ENCODE assay signal across 13 cellular contexts in genomic region chr16:20873331-20873730, GRCh38. TPM values are rescaled to one million over a fixed set of nuclear protein-coding genes. Genes with fewer than 3 reads are reported as not detected.
DNase-seq lines count a peak whose midpoint lies in the region; ATAC-seq and TF ChIP-seq lines count a peak whose summit lies in the region.
"Had no signal": no experiment of that assay in that cellular context is flagged by ENCODE, and none has a peak within 500 bp of the region (broad histone marks: within the 10 kb centered on the region; RNA-seq: fewer than 3 reads in every experiment).

No MANE protein-coding gene starts in this region.

- no peak for ATAC-seq in stimulated activated naive CD8-positive, alpha-beta T cell treated with anti-CD3 and anti-CD28 coated beads, Interleukin-15, amount 100 ng/mL, for 72 hours
- ATAC-seq in stimulated activated naive CD8-positive, alpha-beta T cell treated with anti-CD3 and anti-CD28 coated beads, Interleukin-15, Interleukin-2, amounts not matched to agents 100 U/mL and 50 U/mL, for 24 hours: no peak
- ATAC-seq in GM21825 (IDR thresholded peaks at IDR 0.05; ENCODE audit: unreplicated experiment): no peak

- no peak overlapping the region for H3K23ac ChIP-seq in mesendoderm (ENCODE audit: low read length)

- peaks cover 10% of the 10 kb centered on the region for H3K79me2 ChIP-seq in mesendoderm (ENCODE audit: control insufficient read depth, insufficient read depth, low read length)

- peaks cover 48% of the 10 kb centered on the region for H3K36me3 Mint-ChIP-seq in MCF 10A (ENCODE audit: insufficient read depth, unreplicated experiment)

- H3K27me3 ChIP-seq in ascending aorta (no peaks in the 10 kb centered on the region), mesendoderm (ENCODE audit: insufficient read depth, low read length, poor library complexity) (no peaks in the 10 kb centered on the region)
- H3K27me3 ChIP-seq: dorsolateral prefrontal cortex, MG63, tibial nerve had no signal

- POLR2A ChIA-PET in MCF 10A (lab: Yijun Ruan, JAX): interaction anchor here (2.7 to 13.3 kb wide), 2 partner anchors 22 to 28 kb away, joined by 11 to 343 read pairs; partner anchors contain the start of genes DCUN1D3 and LYRM1

- H3K4me1 ChIP-seq in ascending aorta (peaks cover 24 to 76% of the 10 kb centered on the region in 2 donors), mesendoderm (ENCODE audit: control insufficient read depth, low read depth, low read length) (peaks cover 23% of the 10 kb centered on the region)

- no peaks in the 10 kb centered on the region for H3K9me3 ChIP-seq in ascending aorta
- H3K9me3 ChIP-seq: MG63, tibial nerve had no signal

- TF ChIP-seq CTCF in ascending aorta (IDR thresholded peaks at IDR 0.05) (no peak), MCF 10A (IDR thresholded peaks at IDR 0.05; ENCODE audit: unreplicated experiment) (no peak)

- BruUV-seq in MCF 10A (replicated peaks; lab: Mats Ljungman, UMichigan): no TSS peak

- peaks cover 22% of the 10 kb centered on the region for H3K79me1 ChIP-seq in mesendoderm (ENCODE audit: low read length)

- H3K9me3 Mint-ChIP-seq in stimulated activated naive CD8-positive, alpha-beta T cell treated with anti-CD3 and anti-CD28 coated beads, Interleukin-15, amount 100 ng/mL, for 72 hours: no peaks in the 10 kb centered on the region
- H3K9me3 Mint-ChIP-seq in MCF 10A (ENCODE audit: unreplicated experiment): no peaks in the 10 kb centered on the region

- intact Hi-C loops in ascending aorta (cut with DNase I): no loop called here
- intact Hi-C loops in MCF 10A (cut with micrococcal nuclease): no loop called here

- H4K5ac ChIP-seq in mesendoderm (ENCODE audit: low read length): no peak overlapping the region

- WGBS in mesendoderm (ENCODE audit: extremely low coverage, insufficient coverage, low lambda C conversion rate): no CpG with 5 or more reads among the region's 3 CpGs

- H3K36me3 ChIP-seq in ascending aorta: no peaks in the 10 kb centered on the region
- H3K36me3 ChIP-seq in mesendoderm (ENCODE audit: control insufficient read depth, insufficient read depth, low read length): no peaks in the 10 kb centered on the region
- H3K36me3 ChIP-seq: tibial nerve had no signal

- no peaks in the 10 kb centered on the region for H3K27me3 Mint-ChIP-seq in stimulated activated naive CD8-positive, alpha-beta T cell treated with anti-CD3 and anti-CD28 coated beads, Interleukin-15, amount 100 ng/mL, for 72 hours
- H3K27me3 Mint-ChIP-seq in MCF 10A (ENCODE audit: insufficient read depth, unreplicated experiment): no peaks in the 10 kb centered on the region

- CTCF ChIA-PET in MCF 10A (lab: Yijun Ruan, JAX): interaction anchor here (0.6 to 1.6 kb wide), 4 partner anchors 9 to 229 kb away, joined by 3 to 5 read pairs (median 4); partner anchors contain the start of genes ERI2 and REXO5

- no peak overlapping the region for H3K9ac ChIP-seq in mesendoderm (ENCODE audit: low read length)

- no peak overlapping the region for H3K56ac ChIP-seq in mesendoderm (ENCODE audit: low read length)

- no peak overlapping the region for H3K4me3 ChIP-seq in ascending aorta
- H3K4me3 ChIP-seq in mesendoderm (ENCODE audit: low read length): no peak overlapping the region
- H3K4me3 ChIP-seq: dorsolateral prefrontal cortex, MG63, tibial nerve had no signal

- peak overlapping the region; percentile 81 to 82 for H3K27ac ChIP-seq in ascending aorta
- no peak overlapping the region for H3K27ac ChIP-seq in mesendoderm (ENCODE audit: low read depth, low read length)

- H3K4me3 Mint-ChIP-seq in stimulated activated naive CD8-positive, alpha-beta T cell treated with anti-CD3 and anti-CD28 coated beads, Interleukin-15, amount 100 ng/mL, for 72 hours: peak overlapping the region; percentile 59 to 70
- no peak overlapping the region for H3K4me3 Mint-ChIP-seq in MCF 10A (ENCODE audit: unreplicated experiment)

- H3K27ac Mint-ChIP-seq in stimulated activated naive CD8-positive, alpha-beta T cell treated with anti-CD3 and anti-CD28 coated beads, Interleukin-15, amount 100 ng/mL, for 72 hours: no peak overlapping the region
- no peak overlapping the region for H3K27ac Mint-ChIP-seq in MCF 10A (ENCODE audit: low read depth, unreplicated experiment)

- no peak overlapping the region for H3K4me2 ChIP-seq in mesendoderm (ENCODE audit: low read length)

- no peak overlapping the region for H4K8ac ChIP-seq in mesendoderm (ENCODE audit: low read depth, low read length)

- H3K4ac ChIP-seq in mesendoderm (ENCODE audit: low read depth, low read length): peak overlapping the region; percentile 75

- H2AK5ac ChIP-seq in mesendoderm (ENCODE audit: low read length): no peak overlapping the region

- no peak overlapping the region for H2BK5ac ChIP-seq in mesendoderm (ENCODE audit: low read length)

- no peak overlapping the region for H2BK120ac ChIP-seq in mesendoderm (ENCODE audit: low read depth, low read length)

- no peak for DNase-seq in stimulated activated naive CD8-positive, alpha-beta T cell treated with anti-CD3 and anti-CD28 coated beads, Interleukin-15, amount 100 ng/mL, for 72 hours
- no peak for DNase-seq in stimulated activated naive CD8-positive, alpha-beta T cell treated with anti-CD3 and anti-CD28 coated beads, Interleukin-15, Interleukin-2, amounts not matched to agents 100 U/mL and 50 U/mL, for 24 hours
- DNase-seq in ascending aorta (ENCODE audit: low spot score in 2 of 2): no peak
- peak; percentile 76 for DNase-seq in mesendoderm
- no peak for DNase-seq in MCF 10A (ENCODE audit: unreplicated experiment)
- no peak for DNase-seq in hippocampal formation (lab: John Stamatoyannopoulos, UW)
- no peak for DNase-seq in cerebellum (ENCODE audit: low spot score)
- DNase-seq: dorsolateral prefrontal cortex, MG63, NCI-H2107, Right ventricle myocardium superior had no signal

- H3K4me1 Mint-ChIP-seq in stimulated activated naive CD8-positive, alpha-beta T cell treated with anti-CD3 and anti-CD28 coated beads, Interleukin-15, amount 100 ng/mL, for 72 hours: peaks cover 75% of the 10 kb centered on the region
- H3K4me1 Mint-ChIP-seq in MCF 10A (ENCODE audit: insufficient read depth, unreplicated experiment): peaks cover 51% of the 10 kb centered on the region

- no peak overlapping the region for H2BK15ac ChIP-seq in mesendoderm (replicated peaks; ENCODE audit: low read depth)

- H3K18ac ChIP-seq in mesendoderm (ENCODE audit: low read length): peak overlapping the region; percentile 64

RNA-seq across cellular contexts. Expression of gene DCUN1D3, which starts 26.8 kb away (rescaled TPM):
- total RNA-seq in ascending aorta (9.8 TPM), MCF 10A (2022) (31.0 and 31.7 TPM in 2 replicates), cerebellum (9.7 TPM)
- polyA plus RNA-seq in mesendoderm (2013, experiment 1 of 2): 5.1 TPM
- 5.4 TPM for polyA plus RNA-seq in mesendoderm (2013, experiment 2 of 2)

RNA-seq across cellular contexts. Expression of gene LYRM1, which starts 27.2 kb away (rescaled TPM):
- total RNA-seq in ascending aorta (3.9 TPM), MCF 10A (2022) (67.3 and 92.8 TPM in 2 replicates), cerebellum (29.3 TPM)
- polyA plus RNA-seq in mesendoderm (2013, experiment 1 of 2): 11.7 TPM
- 11.3 TPM for polyA plus RNA-seq in mesendoderm (2013, experiment 2 of 2)
